Comparison of ENCODE assay signal across 12 cellular contexts in the genomic region with DNA sequence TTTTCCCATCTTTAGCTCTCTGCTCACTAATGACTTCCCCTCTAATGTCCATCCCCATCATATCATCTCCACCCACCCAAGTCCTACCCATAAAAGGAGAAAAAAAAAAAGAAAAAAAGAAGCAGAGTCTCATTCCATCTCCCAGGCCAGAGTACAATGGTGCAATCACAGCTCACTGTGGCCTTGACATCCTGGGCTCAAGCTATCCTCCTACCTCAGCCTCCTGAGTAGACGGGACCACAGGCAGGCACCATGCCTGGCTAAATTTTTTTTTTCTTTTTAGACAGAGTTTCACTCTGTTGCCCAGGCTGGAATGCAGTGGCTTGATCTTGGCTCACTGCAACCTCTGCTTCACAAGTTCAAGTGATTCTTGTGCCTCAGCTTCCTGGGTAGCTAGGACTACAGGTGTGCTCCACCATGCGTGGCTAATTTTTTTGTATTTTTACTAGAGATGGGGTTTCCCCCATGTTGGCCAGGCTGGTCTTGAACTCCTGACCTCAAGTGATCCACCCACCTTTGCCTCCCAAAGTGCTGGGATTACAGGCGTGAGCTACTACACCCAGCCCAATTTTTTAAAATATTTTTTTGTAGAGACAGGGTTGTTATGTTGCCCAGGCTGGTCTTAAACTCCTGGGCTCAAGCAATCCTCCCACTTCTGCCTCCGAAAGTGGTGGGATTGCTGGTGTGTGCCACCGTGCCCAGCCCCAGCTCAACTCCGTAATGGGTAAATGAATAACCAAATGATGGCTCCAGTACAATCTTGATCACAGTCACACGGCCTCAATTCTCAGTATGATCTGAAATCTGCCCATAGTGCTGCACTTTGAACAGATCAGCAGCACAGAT. TPM values are rescaled to one million over a fixed set of nuclear protein-coding genes. Genes with fewer than 3 reads are reported as not detected.
A peak's percentile ranks its signal among the peaks of the same experiment; 100 is the strongest.
DNase-seq lines count a peak whose midpoint lies in the region; ATAC-seq and TF ChIP-seq lines count a peak whose summit lies in the region.
"Had no signal": no experiment of that assay in that cellular context is flagged by ENCODE, and none has a peak within 500 bp of the region (broad histone marks: within the 10 kb centered on the region; RNA-seq: fewer than 3 reads in every experiment).

No MANE protein-coding gene starts in this region.

- no peaks in the 10 kb centered on the region for H3K79me2 ChIP-seq in OCI-LY3 (ENCODE audit: low read length)

- H3K4me1 ChIP-seq in OCI-LY3 (ENCODE audit: low read length), result peaks cover 16% of the 10 kb centered on the region
- H3K4me1 ChIP-seq: SJCRH30 had no signal

- H3K4me3 Mint-ChIP-seq in T-cell, result no peak overlapping the region
- no peak overlapping the region for H3K4me3 Mint-ChIP-seq in activated naive CD4-positive, alpha-beta T cell treated with anti-CD3 and anti-CD28 coated beads for 36 hours
- H3K4me3 Mint-ChIP-seq: activated naive CD4-positive, alpha-beta T cell treated with anti-CD3 and anti-CD28 coated beads, Interleukin-2, amount 50 U/mL, for 24 hours had no signal

- H4K20me1 ChIP-seq in OCI-LY3 (ENCODE audit: insufficient read depth, low read length), result no peaks in the 10 kb centered on the region

- H3K9ac ChIP-seq in OCI-LY3 (ENCODE audit: low read length), result no peak overlapping the region

- H3K4me2 ChIP-seq in OCI-LY3 (ENCODE audit: low read length), result peak overlapping the region; percentile 63

- peak overlapping the region; percentile 70 for H2AFZ ChIP-seq in OCI-LY3 (ENCODE audit: low read depth, low read length)

- no peaks in the 10 kb centered on the region for H3K27me3 Mint-ChIP-seq in T-cell
- H3K27me3 Mint-ChIP-seq in activated naive CD4-positive, alpha-beta T cell treated with anti-CD3 and anti-CD28 coated beads for 36 hours (ENCODE audit: low read depth), result no peaks in the 10 kb centered on the region
- H3K27me3 Mint-ChIP-seq: activated naive CD4-positive, alpha-beta T cell treated with anti-CD3 and anti-CD28 coated beads, Interleukin-2, amount 50 U/mL, for 24 hours had no signal

- H3K27ac Mint-ChIP-seq in T-cell, result no peak overlapping the region
- no peak overlapping the region for H3K27ac Mint-ChIP-seq in activated naive CD4-positive, alpha-beta T cell treated with anti-CD3 and anti-CD28 coated beads for 36 hours
- H3K27ac Mint-ChIP-seq: activated naive CD4-positive, alpha-beta T cell treated with anti-CD3 and anti-CD28 coated beads, Interleukin-2, amount 50 U/mL, for 24 hours had no signal

- CTCF ChIA-PET in T-cell (lab: Charles Lee), result interaction anchor here (0.6 to 1.0 kb wide), 3 partner anchors 10 to 1111 kb away, joined by 3 read pairs; no protein-coding TSS in a partner anchor
- CTCF ChIA-PET in activated naive CD4-positive, alpha-beta T cell treated with anti-CD3 and anti-CD28 coated beads for 36 hours (lab: Charles Lee), result interaction anchor here (0.6 to 0.7 kb wide), 3 partner anchors 11 to 281 kb away, joined by 3 read pairs; no protein-coding TSS in a partner anchor

- no peak for TF ChIP-seq CTCF in OCI-LY3 (IDR thresholded peaks at IDR 0.05; ENCODE audit: low read depth, low read length)

- H3K27me3 ChIP-seq in OCI-LY3 (ENCODE audit: low read depth, low read length), result no peaks in the 10 kb centered on the region
- H3K27me3 ChIP-seq: SJCRH30 had no signal

- peaks cover 7 to 14% (median 7%) of the 10 kb centered on the region in 3 donors for H3K4me1 Mint-ChIP-seq in T-cell
- H3K4me1 Mint-ChIP-seq in activated naive CD4-positive, alpha-beta T cell treated with anti-CD3 and anti-CD28 coated beads for 36 hours (ENCODE audit: low read depth), result peaks cover 5% of the 10 kb centered on the region

- no peak overlapping the region for H3K27ac ChIP-seq in OCI-LY3 (ENCODE audit: low read length)
- H3K27ac ChIP-seq: SJCRH30 had no signal

- peak; percentile 66 for ATAC-seq in GM18499 (IDR thresholded peaks at IDR 0.05; ENCODE audit: insufficient read depth, unreplicated experiment)
- peak; percentile 49 for ATAC-seq in GM21360 (IDR thresholded peaks at IDR 0.05; ENCODE audit: unreplicated experiment)
- peak; percentile 74 for ATAC-seq in HG02973 (IDR thresholded peaks at IDR 0.05; ENCODE audit: unreplicated experiment)
- no peak for ATAC-seq in T-cell (replicated peaks in 1 of 4)

- H3K9me3 ChIP-seq in OCI-LY3 (ENCODE audit: insufficient read depth, low read length), result no peaks in the 10 kb centered on the region
- H3K9me3 ChIP-seq: SJCRH30 had no signal

- POLR2A ChIA-PET in T-cell (lab: Charles Lee), result interaction anchor here in 1 of 2 donors (0.8 kb wide), 1 partner anchor 27 kb away, joined by 3 read pairs; no protein-coding TSS in a partner anchor

- intact Hi-C loops in activated naive CD4-positive, alpha-beta T cell treated with anti-CD3 and anti-CD28 coated beads for 36 hours (cut with micrococcal nuclease), result no loop called here

- DNase-seq in T-cell (no peak), NCI-H748 treated with DMSO at 0.1 percent for 48 hours (lab: John Stamatoyannopoulos, UW) (no peak), NCI-H510A (lab: John Stamatoyannopoulos, UW) (no peak)
- no peak for DNase-seq in activated naive CD4-positive, alpha-beta T cell treated with anti-CD3 and anti-CD28 coated beads for 36 hours
- DNase-seq: activated CD4-positive, alpha-beta T cell treated with anti-CD3 and anti-CD28 coated beads, Interleukin-2, amount 50 U/mL, for 1 hour; retina; SJCRH30 had no signal

- H3K9me3 Mint-ChIP-seq in T-cell, result no peaks in the 10 kb centered on the region
- H3K9me3 Mint-ChIP-seq in activated naive CD4-positive, alpha-beta T cell treated with anti-CD3 and anti-CD28 coated beads for 36 hours, result no peaks in the 10 kb centered on the region
- H3K9me3 Mint-ChIP-seq: activated naive CD4-positive, alpha-beta T cell treated with anti-CD3 and anti-CD28 coated beads, Interleukin-2, amount 50 U/mL, for 24 hours had no signal

- no peaks in the 10 kb centered on the region for H3K36me3 Mint-ChIP-seq in T-cell
- no peaks in the 10 kb centered on the region for H3K36me3 Mint-ChIP-seq in activated naive CD4-positive, alpha-beta T cell treated with anti-CD3 and anti-CD28 coated beads for 36 hours (ENCODE audit: low read depth)
- H3K36me3 Mint-ChIP-seq: activated naive CD4-positive, alpha-beta T cell treated with anti-CD3 and anti-CD28 coated beads, Interleukin-2, amount 50 U/mL, for 24 hours had no signal

- H3K4me3 ChIP-seq in OCI-LY3 (ENCODE audit: low read length), result peak overlapping the region; percentile 46
- H3K4me3 ChIP-seq: SJCRH30 had no signal

- no peaks in the 10 kb centered on the region for H3K36me3 ChIP-seq in OCI-LY3 (replicated peaks; ENCODE audit: low read depth, low read length)
- H3K36me3 ChIP-seq: SJCRH30 had no signal

RNA-seq across cellular contexts. Expression of gene SGMS1, which starts 24.6 kb away (rescaled TPM):
- 10 to 100 TPM; 28.4 to 39.7 (median 32.6) TPM for total RNA-seq in T-cell
- 1 to 10 TPM; 8.1 to 8.8 TPM for total RNA-seq in activated naive CD4-positive, alpha-beta T cell treated with anti-CD3 and anti-CD28 coated beads for 36 hours

Comparison
In these comparisons a context has a peak if more than half of its experiments do, and no peak if none do; other contexts are left out.
1. ATAC-seq: peak in GM18499 (single experiment), GM21360 (single experiment) and HG02973 (single experiment); none in T-cell (0 of 4).